ENCODE assay signal across 15 cellular contexts in the genomic region with DNA sequence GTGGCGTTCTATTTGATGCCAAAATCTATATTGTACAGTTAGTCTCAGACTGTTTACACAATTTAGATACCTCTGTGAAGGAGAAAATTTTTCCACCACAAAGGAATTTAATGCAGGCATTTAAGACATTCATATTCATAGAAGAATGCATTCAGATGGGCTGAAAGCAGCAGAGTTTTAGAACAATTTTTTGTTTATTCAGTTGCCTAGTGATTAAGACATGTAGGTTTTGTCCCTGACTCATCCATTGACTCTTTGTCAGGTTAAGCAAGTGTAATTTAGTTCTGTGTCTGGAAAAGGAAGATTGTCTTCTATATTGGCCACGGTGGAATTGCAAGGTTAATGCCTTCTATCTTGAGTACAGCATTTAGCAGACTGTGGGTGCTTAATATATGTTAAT.
A peak's percentile ranks its signal among the peaks of the same experiment; 100 is the strongest.
DNase-seq lines count a peak whose midpoint lies in the region; ATAC-seq and TF ChIP-seq lines count a peak whose summit lies in the region.
"Had no signal": no experiment of that assay in that cellular context is flagged by ENCODE, and none has a peak within 500 bp of the region (broad histone marks: within the 10 kb centered on the region; RNA-seq: fewer than 3 reads in every experiment).

No MANE protein-coding gene starts in this region.

- TF ChIP-seq CTCF in epithelial cell of esophagus (IDR thresholded peaks at IDR 0.05; ENCODE audit: insufficient read depth, low read depth, low read length, missing control alignments) = no peak
- TF ChIP-seq CTCF in heart right ventricle (IDR thresholded peaks at IDR 0.05) = no peak

- H3K36me3 ChIP-seq in heart right ventricle = no peaks in the 10 kb centered on the region

- H3K4me3 ChIP-seq in epithelial cell of esophagus (ENCODE audit: low read length) = no peak overlapping the region
- no peak overlapping the region for H3K4me3 ChIP-seq in heart right ventricle
- H3K4me3 ChIP-seq: lung had no signal

- H3K27me3 ChIP-seq in heart right ventricle = no peaks in the 10 kb centered on the region

- H3K27ac ChIP-seq in heart right ventricle = no peak overlapping the region
- H3K27ac ChIP-seq: parathyroid adenoma had no signal

- H3K9me3 ChIP-seq in heart right ventricle = peaks cover 0 to 12% (median 0%) of the 10 kb centered on the region in 11 donors

- no peak for ATAC-seq in heart right ventricle
- no peak for ATAC-seq in HG02678 (IDR thresholded peaks at IDR 0.05; ENCODE audit: unreplicated experiment)
- no peak for ATAC-seq in GM18517 (IDR thresholded peaks at IDR 0.05; ENCODE audit: unreplicated experiment)
- ATAC-seq: Panc1; stimulated activated memory B cell treated with anti-CD40 and anti-IgM and Interleukin-4, amounts not matched to agents 10 μg/mL and 1 μg/mL and 100 μg/mL, for 72 hours had no signal

- intact Hi-C loops in heart right ventricle (cut with DNase I) = no loop called here

- WGBS in heart right ventricle, 2 donors = 91 to 92% methylated on average over 2 of the region's 2 CpGs

- peaks cover 0 to 4% (median 0%) of the 10 kb centered on the region in 9 donors for H3K4me1 ChIP-seq in heart right ventricle

- DNase-seq in AG20443 (ENCODE audit: low spot score) (peak; percentile 54), M059J (ENCODE audit: low read depth) (peak; percentile 68), epithelial cell of esophagus (ENCODE audit: low read depth) (peak; percentile 70), myocyte (ENCODE audit: low read depth) (peak; percentile 47), heart right ventricle (no peak), germinal center (ENCODE audit: low spot score) (no peak)
- DNase-seq: activated CD4-positive, alpha-beta memory T cell treated with anti-CD3 and anti-CD28 coated beads for 36 hours; activated naive CD4-positive, alpha-beta T cell treated with Interleukin-2 at 50 U/mL for 16 hours; NCI-H510A had no signal

Comparison
In these comparisons a context has a peak if more than half of its experiments do, and no peak if none do; other contexts are left out.
1. DNase-seq: peak in AG20443 (single experiment), M059J (single experiment), epithelial cell of esophagus (single experiment) and myocyte (single experiment); none in heart right ventricle (0 of 2) and germinal center (single experiment).